ENCODE assay signal across 31 cellular contexts in the genomic region with DNA sequence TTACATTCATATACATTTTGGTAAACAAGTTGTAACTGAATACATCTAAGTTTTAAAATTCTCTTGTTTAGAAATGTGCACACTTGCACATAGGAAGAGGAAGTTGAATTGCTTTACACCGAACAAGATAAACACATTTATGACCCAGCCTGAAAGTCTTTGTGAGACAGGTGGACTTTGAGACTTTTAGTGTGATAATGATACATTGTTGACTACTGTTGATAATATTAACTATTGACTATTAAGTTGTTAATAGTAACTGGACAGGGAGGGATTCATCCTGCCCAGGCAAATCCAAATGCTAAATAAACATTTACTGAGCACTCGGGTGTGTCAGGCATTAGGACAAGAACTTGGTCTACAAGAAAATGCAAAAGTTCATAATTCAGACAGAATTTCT.
"Had no signal": no experiment of that assay in that cellular context is flagged by ENCODE, and none has a peak within 500 bp of the region (broad histone marks: within the 10 kb centered on the region; RNA-seq: fewer than 3 reads in every experiment).

No MANE protein-coding gene starts in this region.

- H3K4me3 ChIP-seq: adrenal gland, ascending aorta, cardiac muscle cell, colonic mucosa, esophagus squamous epithelium, heart right ventricle, left ventricle myocardium inferior, right lobe of liver, testis, transverse colon had no signal

- H3K36me3 ChIP-seq: adrenal gland, ascending aorta, cardiac muscle cell, colonic mucosa, esophagus squamous epithelium, heart right ventricle, left ventricle myocardium inferior, right lobe of liver, transverse colon had no signal

- FAIRE-seq: endometrium, urothelium cell line had no signal

- H3K27ac ChIP-seq: adrenal gland, ascending aorta, cardiac muscle cell, colonic mucosa, epithelial cell of prostate, esophagus squamous epithelium, heart right ventricle, left ventricle myocardium inferior, right lobe of liver, testis, transverse colon had no signal

- H3K9me3 ChIP-seq: adrenal gland, ascending aorta, colonic mucosa, esophagus squamous epithelium, heart right ventricle, left ventricle myocardium inferior, right lobe of liver, testis, transverse colon had no signal

- H3K4me1 ChIP-seq: adrenal gland, ascending aorta, colonic mucosa, esophagus squamous epithelium, left ventricle myocardium inferior, testis had no signal

- DNase-seq: activated CD4-positive, alpha-beta memory T cell treated with anti-CD3 and anti-CD28 coated beads for 36 hours; activated CD4-positive, alpha-beta T cell treated with anti-CD3 and anti-CD28 coated beads, Interleukin-2, amount 10 ng/mL, durations not matched to agents 24 days and 14 days; activated CD4-positive, CD25-positive, alpha-beta regulatory T cell treated with anti-CD3 and anti-CD28 coated beads, Interleukin-2, amount 50 U/mL, for 72 hours; activated CD8-positive, alpha-beta memory T cell treated with anti-CD3 and anti-CD28 coated beads, Interleukin-2, amount 50 U/mL, for 4 hours; activated effector memory CD4-positive, alpha-beta T cell treated with anti-CD3 and anti-CD28 coated beads, Interleukin-2, amount 50 U/mL, for 16 hours; activated naive CD4-positive, alpha-beta T cell treated with anti-CD3 and anti-CD28 coated beads for 36 hours; activated naive CD8-positive, alpha-beta T cell treated with anti-CD3 and anti-CD28 coated beads for 36 hours; activated T-cell treated with anti-CD3 and anti-CD28 coated beads, Interleukin-2, amount 50 U/mL, for 1 hour; adrenal gland; cerebellar nuclear complex; colonic mucosa; effector CD8-positive, alpha-beta T cell; esophagus squamous epithelium; foreskin melanocyte; heart right ventricle; left ventricle myocardium inferior; naive thymus-derived CD8-positive, alpha-beta T cell; posterior cingulate gyrus; right lobe of liver; stimulated activated CD4-positive, alpha-beta T cell treated with anti-CD3 and anti-CD28 coated beads, Interleukin-12 subunit alpha, Interleukin-12 subunit beta, amount 100 ng/mL, for 4 hours; stimulated activated CD4-positive, alpha-beta T cell treated with anti-CD3 and anti-CD28 coated beads, Interleukin-4, amount 100 ng/mL, for 1 hour; stimulated activated naive CD8-positive, alpha-beta T cell treated with anti-CD3 and anti-CD28 coated beads, Interleukin-15, Interleukin-2, amounts not matched to agents 100 U/mL and 50 U/mL, for 24 hours; T-helper 17 cell; T1000; testis; transverse colon had no signal

- ATAC-seq: heart right ventricle; naive thymus-derived CD8-positive, alpha-beta T cell; stimulated activated naive CD8-positive, alpha-beta T cell treated with anti-CD3 and anti-CD28 coated beads, Interleukin-15, Interleukin-2, amounts not matched to agents 100 U/mL and 50 U/mL, for 24 hours; T-helper 17 cell had no signal

- H3K27me3 ChIP-seq: adrenal gland, ascending aorta, cardiac muscle cell, colonic mucosa, esophagus squamous epithelium, heart right ventricle, right lobe of liver, testis, transverse colon had no signal
